In genomic region chr13:46050771-46051170, GRCh38 we compare ENCODE assay signal across 1 cellular context.
TF ChIP-seq lines count a peak whose summit lies in the region.

No MANE protein-coding gene starts in this region.

TF ChIP-seq in IMR-90, 13 proteins besides CTCF, POLR2A, EP300 and RAD21:
- no peak for TF ChIP-seq NFE2L2 (IDR thresholded peaks at IDR 0.05; ENCODE audit: low read depth, low read length)
- no peak for TF ChIP-seq SMC3 (IDR thresholded peaks at IDR 0.05; ENCODE audit: low read depth, low read length)
- no peak for TF ChIP-seq CHD1 (IDR thresholded peaks at IDR 0.05; ENCODE audit: low read depth, low read length)
- no peak for TF ChIP-seq RCOR1 (IDR thresholded peaks at IDR 0.05; ENCODE audit: insufficient replicate concordance, low read length)
- no peak for TF ChIP-seq USF2 (IDR thresholded peaks at IDR 0.05; ENCODE audit: low read depth, low read length)
- no peak for TF ChIP-seq ELK1 (IDR thresholded peaks at IDR 0.05; ENCODE audit: borderline replicate concordance, low read depth, low read length)
- no peak for TF ChIP-seq MAFK (IDR thresholded peaks at IDR 0.05; ENCODE audit: low read depth, low read length)
